1 cellular context compared by ENCODE assay signal in the genomic region with DNA sequence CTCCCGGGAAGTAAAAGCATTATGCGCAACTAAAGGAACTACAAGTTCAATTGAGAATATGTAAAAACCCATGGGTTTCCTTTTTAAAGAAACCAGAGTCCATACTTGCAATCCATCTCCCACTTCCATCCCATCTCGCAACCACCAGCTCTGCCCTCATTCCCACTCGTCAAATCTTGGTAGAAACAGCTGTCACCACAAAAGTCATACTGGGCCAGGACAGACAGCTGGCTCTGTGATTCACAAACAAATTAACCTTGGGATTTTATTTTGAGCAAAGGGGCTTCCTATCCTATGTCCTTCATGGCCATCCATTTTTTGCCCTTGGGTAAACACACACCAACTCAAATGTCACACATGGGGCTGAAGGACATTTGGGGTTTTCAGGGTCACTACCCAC.
TF ChIP-seq lines count a peak whose summit lies in the region.

No MANE protein-coding gene starts in this region.

TF ChIP-seq in IMR-90, 13 proteins besides CTCF, POLR2A, EP300 and RAD21 (continued from another document):
- TF ChIP-seq, protein P1, sequence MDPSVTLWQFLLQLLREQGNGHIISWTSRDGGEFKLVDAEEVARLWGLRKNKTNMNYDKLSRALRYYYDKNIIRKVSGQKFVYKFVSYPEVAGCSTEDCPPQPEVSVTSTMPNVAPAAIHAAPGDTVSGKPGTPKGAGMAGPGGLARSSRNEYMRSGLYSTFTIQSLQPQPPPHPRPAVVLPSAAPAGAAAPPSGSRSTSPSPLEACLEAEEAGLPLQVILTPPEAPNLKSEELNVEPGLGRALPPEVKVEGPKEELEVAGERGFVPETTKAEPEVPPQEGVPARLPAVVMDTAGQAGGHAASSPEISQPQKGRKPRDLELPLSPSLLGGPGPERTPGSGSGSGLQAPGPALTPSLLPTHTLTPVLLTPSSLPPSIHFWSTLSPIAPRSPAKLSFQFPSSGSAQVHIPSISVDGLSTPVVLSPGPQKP (IDR thresholded peaks at IDR 0.05; ENCODE audit: borderline replicate concordance, low read depth, low read length) = no peak
- TF ChIP-seq MXI1 (IDR thresholded peaks at IDR 0.05; ENCODE audit: borderline replicate concordance, low read depth, low read length) = no peak
- TF ChIP-seq RFX5 (IDR thresholded peaks at IDR 0.05; ENCODE audit: low read depth, low read length) = no peak
- TF ChIP-seq MAZ (IDR thresholded peaks at IDR 0.05; ENCODE audit: borderline replicate concordance, low read depth, low read length) = no peak
- TF ChIP-seq RCOR1 (IDR thresholded peaks at IDR 0.05; ENCODE audit: insufficient replicate concordance, low read length) = no peak
- TF ChIP-seq CHD1 (IDR thresholded peaks at IDR 0.05; ENCODE audit: low read depth, low read length) = no peak
- no peak for TF ChIP-seq NFE2L2 (IDR thresholded peaks at IDR 0.05; ENCODE audit: low read depth, low read length)
- TF ChIP-seq CEBPB (IDR thresholded peaks at IDR 0.05; ENCODE audit: low read depth, low read length) = no peak
- TF ChIP-seq, protein P2, sequence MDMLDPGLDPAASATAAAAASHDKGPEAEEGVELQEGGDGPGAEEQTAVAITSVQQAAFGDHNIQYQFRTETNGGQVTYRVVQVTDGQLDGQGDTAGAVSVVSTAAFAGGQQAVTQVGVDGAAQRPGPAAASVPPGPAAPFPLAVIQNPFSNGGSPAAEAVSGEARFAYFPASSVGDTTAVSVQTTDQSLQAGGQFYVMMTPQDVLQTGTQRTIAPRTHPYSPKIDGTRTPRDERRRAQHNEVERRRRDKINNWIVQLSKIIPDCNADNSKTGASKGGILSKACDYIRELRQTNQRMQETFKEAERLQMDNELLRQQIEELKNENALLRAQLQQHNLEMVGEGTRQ (IDR thresholded peaks at IDR 0.05; ENCODE audit: low read depth, low read length) = no peak
TF ChIP-seq in IMR-90: peak in this region for 0.
